ENCODE assay signal across 20 cellular contexts in the genomic region with DNA sequence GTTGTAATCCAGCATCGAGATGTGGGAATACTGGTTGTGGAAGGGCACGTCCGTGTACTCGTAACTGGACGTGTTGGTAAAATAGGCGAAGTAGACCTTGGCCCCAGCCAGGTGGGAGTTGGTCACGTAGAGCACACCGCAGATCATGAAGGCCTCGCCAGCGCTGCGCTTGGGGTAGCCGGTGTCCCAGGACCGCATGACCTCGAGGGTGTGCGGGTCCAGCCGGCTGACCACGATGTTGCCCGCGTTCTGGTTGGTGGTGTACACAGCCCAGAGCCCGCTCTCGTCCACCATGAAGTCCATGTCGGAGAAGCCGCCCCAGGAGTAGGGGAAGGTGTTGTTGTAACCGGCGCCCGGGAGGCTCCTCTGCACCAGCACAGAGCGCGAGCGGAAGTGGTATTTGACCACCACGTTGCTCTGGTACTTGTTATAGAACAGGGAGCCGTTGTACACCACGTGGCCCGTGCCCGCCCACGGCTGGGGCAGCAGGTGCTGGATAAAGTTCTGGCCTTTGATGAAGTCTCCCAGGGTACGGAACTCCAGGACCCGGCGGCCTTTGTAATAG. TPM values are rescaled to one million over a fixed set of nuclear protein-coding genes. Genes with fewer than 3 reads are reported as not detected.
DNase-seq lines count a peak whose midpoint lies in the region; ATAC-seq, FAIRE-seq and TF ChIP-seq lines count a peak whose summit lies in the region.
"Had no signal": no experiment of that assay in that cellular context is flagged by ENCODE, and none has a peak within 500 bp of the region (broad histone marks: within the 10 kb centered on the region; RNA-seq: fewer than 3 reads in every experiment).

No MANE protein-coding gene starts in this region.

- CTCF ChIA-PET in H1 (lab: Charles Lee; ENCODE audit: partially characterized antibody) = no interaction called here

- H3K79me2 ChIP-seq in H1 (ENCODE audit: control insufficient read depth in 1 of 2, insufficient read depth in 2 of 2, low read length in 2 of 2) = no peaks in the 10 kb centered on the region

- no peak overlapping the region for H4K5ac ChIP-seq in H1 (ENCODE audit: insufficient read length, low read depth, low read length)

- H2AFZ ChIP-seq in H1 (ENCODE audit: low read length) = no peak overlapping the region

- no peak overlapping the region for H3K4ac ChIP-seq in H1 (replicated peaks; ENCODE audit: insufficient read length, low read depth, low read length)

- no peak overlapping the region for H2BK20ac ChIP-seq in H1 (ENCODE audit: low read length)

- POLR2A ChIA-PET in H1 (lab: Charles Lee; ENCODE audit: partially characterized antibody) = no interaction called here

- no peak overlapping the region for H3K18ac ChIP-seq in H1 (ENCODE audit: extremely low read depth, low read length)

- TF ChIP-seq RAD21 in H1 (IDR thresholded peaks at IDR 0.05 in 1 of 2, conservative IDR thresholded peaks at IDR 0.05 in 1 of 2; ENCODE audit: low read depth in 2 of 2, low read length in 2 of 2) = no peak

- no peaks in the 10 kb centered on the region for H3K9me3 ChIP-seq in SK-N-MC (ENCODE audit: low read depth, low read length)
- no peaks in the 10 kb centered on the region for H3K9me3 ChIP-seq in H1 (ENCODE audit: insufficient read depth in 2 of 2, low read depth in 1 of 2, low read length in 1 of 2)
- no peaks in the 10 kb centered on the region for H3K9me3 ChIP-seq in aorta (ENCODE audit: control insufficient read depth, low read length)
- H3K9me3 ChIP-seq: BLaER1 had no signal

- H3K4me2 ChIP-seq in H1 (ENCODE audit: insufficient read depth in 1 of 2, low read depth in 2 of 2, low read length in 2 of 2) = no peak overlapping the region
- H3K4me2 ChIP-seq: BLaER1 had no signal

- no peak overlapping the region for H2BK15ac ChIP-seq in H1 (ENCODE audit: low read length)

- no peak overlapping the region for H3K56ac ChIP-seq in H1 (replicated peaks; ENCODE audit: insufficient read length, low read depth, low read length)

- TF ChIP-seq EP300 in H1 (IDR thresholded peaks at IDR 0.05; ENCODE audit: borderline replicate concordance in 1 of 2, low read depth in 2 of 2, low read length in 2 of 2) = no peak

- no peak overlapping the region for H3K4me3 ChIP-seq in SK-N-MC
- H3K4me3 ChIP-seq in H1 (ENCODE audit: extremely low read depth in 1 of 4, insufficient read depth in 2 of 4, low read depth in 3 of 4, low read length in 4 of 4) = no peak overlapping the region
- no peak overlapping the region for H3K4me3 ChIP-seq in aorta (ENCODE audit: low read length in 2 of 2)
- H3K4me3 ChIP-seq: BLaER1 had no signal

- no peak for TF ChIP-seq CTCF in H1 (IDR thresholded peaks at IDR 0.05; ENCODE audit: control extremely low read depth in 1 of 3, insufficient read depth in 1 of 3, low read depth in 1 of 3, low read length in 3 of 3)

- peak overlapping the region; percentile 60; the same call in 1 of the 2 replicates for H2BK5ac ChIP-seq in H1 (ENCODE audit: low read depth, low read length)

- peaks cover 39% of the 10 kb centered on the region; the same call in 1 of the 2 replicates for H3K36me3 ChIP-seq in SK-N-MC (ENCODE audit: insufficient read depth, low read length)
- H3K36me3 ChIP-seq in H1 (ENCODE audit: control insufficient read depth in 2 of 4, insufficient read depth in 4 of 4, low read length in 3 of 4) = peaks cover 0 to 12% (median 9%) of the 10 kb centered on the region in 4 experiments; a peak in 5 of 8 replicates
- no peaks in the 10 kb centered on the region for H3K36me3 ChIP-seq in aorta (ENCODE audit: control insufficient read depth in 1 of 2, insufficient read depth in 2 of 2, low read length in 1 of 2)

- H3K9me3 Mint-ChIP-seq in effector memory CD8-positive, alpha-beta T cell = no peaks in the 10 kb centered on the region
- no peaks in the 10 kb centered on the region for H3K9me3 Mint-ChIP-seq in immature natural killer cell
- H3K9me3 Mint-ChIP-seq: CD8-positive, alpha-beta memory T cell had no signal

- no peak overlapping the region; the same call in 1 of the 2 replicates for H4K8ac ChIP-seq in H1 (ENCODE audit: extremely low read depth, insufficient read depth, low read length)

- no peak overlapping the region for H3K4me3 Mint-ChIP-seq in effector memory CD8-positive, alpha-beta T cell
- H3K4me3 Mint-ChIP-seq in immature natural killer cell = no peak overlapping the region

- H3K23me2 ChIP-seq in H1 (ENCODE audit: low read depth, low read length) = no peaks in the 10 kb centered on the region

- DNase-seq in Right ventricle myocardium superior = peak; percentile 33
- DNase-seq in Right ventricle myocardium inferior (ENCODE audit: missing footprints) = no peak
- DNase-seq in SK-N-MC (ENCODE audit: low read depth, low spot score) = no peak
- no peak for DNase-seq in H1 (ENCODE audit: low read depth in 1 of 2, low spot score in 2 of 2)
- DNase-seq in aorta = no peak
- DNase-seq in effector memory CD8-positive, alpha-beta T cell = no peak
- no peak for DNase-seq in immature natural killer cell
- DNase-seq in AG08395 (ENCODE audit: low spot score) = no peak
- DNase-seq: CD8-positive, alpha-beta memory T cell; DMS53; EL; GOT3; NCI-H1417; NCI-H187; NCI-H2227 treated with DMSO at 0.1 percent for 48 hours; NCI-H524; NCI-H82; OCI-M1 had no signal

- no peak for TF ChIP-seq POLR2A in H1 (IDR thresholded peaks at IDR 0.05; ENCODE audit: control extremely low read depth in 1 of 2, low read depth in 2 of 2, low read length in 2 of 2)

- H3K27ac Mint-ChIP-seq in effector memory CD8-positive, alpha-beta T cell = no peak overlapping the region
- no peak overlapping the region for H3K27ac Mint-ChIP-seq in immature natural killer cell

- intact Hi-C loops in Right ventricle myocardium superior (cut with DNase I) (no loop called here), Right ventricle myocardium inferior (cut with DNase I) (no loop called here), aorta (cut with DNase I) (no loop called here)

- H3K23ac ChIP-seq in H1 (ENCODE audit: insufficient read length) = no peak overlapping the region

- ATAC-seq in Right ventricle myocardium superior (ENCODE audit: poor library complexity) (no peak), Right ventricle myocardium inferior (no peak), aorta (ENCODE audit: low FRiP score) (peak; percentile 23)
- ATAC-seq in effector memory CD8-positive, alpha-beta T cell (replicated peaks) = no peak

- H2BK120ac ChIP-seq in H1 (replicated peaks; ENCODE audit: low read depth, low read length) = no peak overlapping the region

- FAIRE-seq in H1 (lab: Jason Lieb, UNC) = no peak
- FAIRE-seq: GM12891 had no signal

- H3K27me3 Mint-ChIP-seq in effector memory CD8-positive, alpha-beta T cell = no peaks in the 10 kb centered on the region
- H3K27me3 Mint-ChIP-seq in immature natural killer cell (ENCODE audit: low read depth in 3 of 3) = peaks cover 0 to 3% (median 1%) of the 10 kb centered on the region in 3 donors
- H3K27me3 Mint-ChIP-seq: CD8-positive, alpha-beta memory T cell had no signal

- H3K9ac ChIP-seq in SK-N-MC (ENCODE audit: insufficient read length) (no peak overlapping the region), H1 (replicated peaks in 1 of 4; ENCODE audit: extremely low read depth in 1 of 4, low read depth in 3 of 4, low read length in 3 of 4) (no peak overlapping the region)
- H3K9ac ChIP-seq: BLaER1 had no signal

- peaks cover 4 to 5% of the 10 kb centered on the region in 2 experiments for H4K20me1 ChIP-seq in H1 (replicated peaks in 1 of 2; ENCODE audit: control insufficient read depth in 1 of 2, insufficient read depth in 2 of 2, low read length in 2 of 2)

- H3K4me1 ChIP-seq in H1 (replicated peaks in 1 of 4; ENCODE audit: control insufficient read depth in 3 of 4, insufficient read depth in 4 of 4, low read length in 3 of 4) = peaks cover 0 to 12% (median 8%) of the 10 kb centered on the region in 4 experiments; a peak in 6 of 7 replicates
- H3K4me1 ChIP-seq in aorta (ENCODE audit: control insufficient read depth in 1 of 2, insufficient read depth in 2 of 2, low read length in 2 of 2) = no peaks in the 10 kb centered on the region

- H3K27ac ChIP-seq in SK-N-MC = peak overlapping the region; percentile 2; the same call in 1 of the 2 replicates
- no peak overlapping the region for H3K27ac ChIP-seq in H1 (ENCODE audit: low read depth, low read length)
- H3K27ac ChIP-seq in aorta (ENCODE audit: low read depth in 1 of 2, low read length in 2 of 2) = no peak overlapping the region
- H3K27ac ChIP-seq: BLaER1 had no signal

- H3K14ac ChIP-seq in H1 (ENCODE audit: insufficient read length) = no peak overlapping the region

- H3K36me3 Mint-ChIP-seq in effector memory CD8-positive, alpha-beta T cell (ENCODE audit: insufficient read depth) = peaks cover 8% of the 10 kb centered on the region
- peaks cover 4 to 11% (median 8%) of the 10 kb centered on the region in 3 donors for H3K36me3 Mint-ChIP-seq in immature natural killer cell

- H4K91ac ChIP-seq in H1 (replicated peaks; ENCODE audit: insufficient read length, low read length) = no peak overlapping the region

- 94% methylated on average over 38 of the region's 38 CpGs; no CpG with 5 or more reads in 1 of the 2 experiments for WGBS in H1 (ENCODE audit: extremely low coverage in 1 of 2, insufficient coverage in 1 of 2, insufficient read length in 1 of 2, insufficient replicate concordance in 2 of 2, low coverage in 1 of 2, low lambda C conversion rate in 2 of 2, missing lambda C conversion rate in 1 of 2), 2 experiments
- WGBS in aorta, 2 donors = 97 to 98% methylated on average over 38 of the region's 38 CpGs

- peaks cover 28 to 45% of the 10 kb centered on the region in 2 donors for H3K4me1 Mint-ChIP-seq in effector memory CD8-positive, alpha-beta T cell (ENCODE audit: low read depth in 2 of 2)
- peaks cover 36% of the 10 kb centered on the region in 2 donors for H3K4me1 Mint-ChIP-seq in immature natural killer cell

- H3K27me3 ChIP-seq in H1 (replicated peaks in 1 of 4; ENCODE audit: control insufficient read depth in 3 of 4, extremely low read depth in 1 of 4, insufficient read depth in 3 of 4, low read length in 3 of 4) (no peaks in the 10 kb centered on the region), aorta (ENCODE audit: control insufficient read depth in 1 of 2, insufficient read depth in 2 of 2, low read length in 1 of 2) (no peaks in the 10 kb centered on the region)
- H3K27me3 ChIP-seq: BLaER1 had no signal

- H2AK5ac ChIP-seq in H1 (ENCODE audit: low read depth, low read length) = no peak overlapping the region

- H2BK12ac ChIP-seq in H1 (ENCODE audit: low read depth, low read length) = no peak overlapping the region

- H3K79me1 ChIP-seq in H1 (ENCODE audit: low read depth, low read length) = no peaks in the 10 kb centered on the region

RNA-seq across cellular contexts. Expression of a gene that starts 19.2 kb away (rescaled TPM):
- 92.5 TPM for total RNA-seq in Right ventricle myocardium superior
- total RNA-seq in Right ventricle myocardium inferior = 89.2 TPM
- total RNA-seq in H1 (2021; fragmentation: NEBNext Ultra II Directional; extraction: Animal tissue kit (Norgen Biotek cat#: 25700)) = 78.3 and 88.0 TPM in 2 replicates
- 90.8 and 124 TPM in 2 replicates for polyA plus RNA-seq in H1 (2011; rRNA removed)
- polyA plus RNA-seq in H1 (2011; cell fraction: cytosol; rRNA removed) = 145 TPM
- 106 TPM for polyA plus RNA-seq in H1 (2011; cell fraction: nucleus; rRNA removed)
- 53.3 to 94.4 TPM (median 91.8 TPM) in 4 replicates for polyA plus RNA-seq in H1 (2012, experiment 1 of 2)
- polyA plus RNA-seq in H1 (2012, experiment 2 of 2) = 98.1 TPM
- polyA plus RNA-seq in H1 (2013, experiment 1 of 2) = 64.9 TPM
- polyA plus RNA-seq in H1 (2013, experiment 2 of 2) = 61.6 TPM
- polyA minus RNA-seq in H1 (2011; rRNA and poly(A)+ RNA removed) = 16.1 and 18.6 TPM in 2 replicates
- polyA minus RNA-seq in H1 (2011; cell fraction: cytosol; rRNA and poly(A)+ RNA removed) = 40.0 TPM
- polyA minus RNA-seq in H1 (2011; cell fraction: nucleus; rRNA and poly(A)+ RNA removed) = 29.8 TPM
- 10 to 100 TPM; 45.5 to 45.8 TPM for total RNA-seq in aorta
- polyA plus RNA-seq in aorta = 100 to 1,000 TPM; 102 to 154 TPM
- 100 to 1,000 TPM; 143 to 227 (median 183) TPM for polyA plus RNA-seq in immature natural killer cell

RNA-seq across cellular contexts. Expression of a gene that starts 26.6 kb away (rescaled TPM):
- 595 TPM for total RNA-seq in Right ventricle myocardium superior
- 581 TPM for total RNA-seq in Right ventricle myocardium inferior
- 384 and 416 TPM in 2 replicates for total RNA-seq in H1 (2021; fragmentation: NEBNext Ultra II Directional; extraction: Animal tissue kit (Norgen Biotek cat#: 25700))
- polyA plus RNA-seq in H1 (2011; rRNA removed) = 1,137 and 1,209 TPM in 2 replicates
- 1,381 TPM for polyA plus RNA-seq in H1 (2011; cell fraction: cytosol; rRNA removed)
- 379 TPM for polyA plus RNA-seq in H1 (2011; cell fraction: nucleus; rRNA removed)
- 570 to 950 TPM (median 731 TPM) in 4 replicates for polyA plus RNA-seq in H1 (2012, experiment 1 of 2)
- 3,120 TPM for polyA plus RNA-seq in H1 (2012, experiment 2 of 2)
- 427 TPM for polyA plus RNA-seq in H1 (2013, experiment 1 of 2)
- polyA plus RNA-seq in H1 (2013, experiment 2 of 2) = 439 TPM
- 103 and 118 TPM in 2 replicates for polyA minus RNA-seq in H1 (2011; rRNA and poly(A)+ RNA removed)
- 80.6 TPM for polyA minus RNA-seq in H1 (2011; cell fraction: cytosol; rRNA and poly(A)+ RNA removed)
- 77.9 TPM for polyA minus RNA-seq in H1 (2011; cell fraction: nucleus; rRNA and poly(A)+ RNA removed)
- 100 to 1,000 TPM; 207 to 220 TPM for total RNA-seq in aorta
- 1,000 to 10,000 TPM in 1 of 2 donors, 100 to 1,000 TPM in 1; 603 to 1,147 TPM for polyA plus RNA-seq in aorta
- polyA plus RNA-seq in immature natural killer cell = 1,000 to 10,000 TPM in 1 of 3 donors, 100 to 1,000 TPM in 2; 610 to 1,222 (median 775) TPM

RNA-seq across cellular contexts. Expression of a gene that starts 35.5 kb away (rescaled TPM):
- total RNA-seq in Right ventricle myocardium superior (10.0 TPM), Right ventricle myocardium inferior (10.4 TPM), aorta (10 to 100 TPM; 29.1 to 29.8 TPM)
- total RNA-seq in H1 (2021; fragmentation: NEBNext Ultra II Directional; extraction: Animal tissue kit (Norgen Biotek cat#: 25700)) = 24.6 and 26.7 TPM in 2 replicates
- polyA plus RNA-seq in H1 (2011; rRNA removed) (62.3 and 89.1 TPM in 2 replicates), aorta (10 to 100 TPM; 11.3 to 43.5 TPM), immature natural killer cell (10 to 100 TPM; 12.2 to 17.2 (median 14.2) TPM)
- 56.8 TPM for polyA plus RNA-seq in H1 (2011; cell fraction: cytosol; rRNA removed)
- polyA plus RNA-seq in H1 (2011; cell fraction: nucleus; rRNA removed) = 59.7 TPM
- polyA plus RNA-seq in H1 (2012, experiment 1 of 2) = 24.8 to 33.5 TPM (median 30.6 TPM) in 4 replicates
- 29.7 TPM for polyA plus RNA-seq in H1 (2012, experiment 2 of 2)
- polyA plus RNA-seq in H1 (2013, experiment 1 of 2) = 25.9 TPM
- 25.4 TPM for polyA plus RNA-seq in H1 (2013, experiment 2 of 2)
- 11.2 and 13.5 TPM in 2 replicates for polyA minus RNA-seq in H1 (2011; rRNA and poly(A)+ RNA removed)
- 12.6 TPM for polyA minus RNA-seq in H1 (2011; cell fraction: cytosol; rRNA and poly(A)+ RNA removed)
- 20.7 TPM for polyA minus RNA-seq in H1 (2011; cell fraction: nucleus; rRNA and poly(A)+ RNA removed)
